ENCODE assay signal across 15 cellular contexts in genomic region chr3:86245360-86245759, GRCh38.
A peak's percentile ranks its signal among the peaks of the same experiment; 100 is the strongest.
DNase-seq lines count a peak whose midpoint lies in the region; TF ChIP-seq lines count a peak whose summit lies in the region.
"Had no signal": no experiment of that assay in that cellular context is flagged by ENCODE, and none has a peak within 500 bp of the region (broad histone marks: within the 10 kb centered on the region; RNA-seq: fewer than 3 reads in every experiment).

No MANE protein-coding gene starts in this region.

- H3K27ac Mint-ChIP-seq in endothelial cell (ENCODE audit: unreplicated experiment): no peak overlapping the region
- no peak overlapping the region for H3K27ac Mint-ChIP-seq in progenitor cell of endocrine pancreas
- H3K27ac Mint-ChIP-seq: activated CD4-positive, alpha-beta T cell treated with anti-CD3 and anti-CD28 coated beads, Interleukin-2, amount 10 ng/mL, durations not matched to agents 24 days and 14 days; activated naive CD8-positive, alpha-beta T cell treated with anti-CD3 and anti-CD28 coated beads, Interleukin-2, amount 10 ng/mL, durations not matched to agents 7 days and 5 days; IgD-negative memory B cell; stimulated activated memory B cell treated with anti-CD40 and anti-IgM and Interleukin-4, amounts not matched to agents 10 μg/mL and 1 μg/mL and 100 μg/mL, for 72 hours had no signal

- H3K27me3 ChIP-seq in OCI-LY3 (ENCODE audit: low read depth, low read length) (no peaks in the 10 kb centered on the region), suprapubic skin (no peaks in the 10 kb centered on the region)

- H3K4me3 Mint-ChIP-seq in endothelial cell (ENCODE audit: unreplicated experiment) (no peak overlapping the region), progenitor cell of endocrine pancreas (ENCODE audit: low read depth) (no peak overlapping the region)
- H3K4me3 Mint-ChIP-seq: activated CD4-positive, alpha-beta T cell treated with anti-CD3 and anti-CD28 coated beads, Interleukin-2, amount 10 ng/mL, durations not matched to agents 24 days and 14 days; activated naive CD8-positive, alpha-beta T cell treated with anti-CD3 and anti-CD28 coated beads, Interleukin-2, amount 10 ng/mL, durations not matched to agents 7 days and 5 days; IgD-negative memory B cell; stimulated activated memory B cell treated with anti-CD40 and anti-IgM and Interleukin-4, amounts not matched to agents 10 μg/mL and 1 μg/mL and 100 μg/mL, for 72 hours had no signal

- TF ChIP-seq CTCF in OCI-LY3 (IDR thresholded peaks at IDR 0.05; ENCODE audit: low read depth, low read length) (peak; percentile 64), endothelial cell (IDR thresholded peaks at IDR 0.05; ENCODE audit: unreplicated experiment) (peak; percentile 33), progenitor cell of endocrine pancreas (IDR thresholded peaks at IDR 0.05; ENCODE audit: unreplicated experiment) (peak; percentile 66), suprapubic skin (IDR thresholded peaks at IDR 0.05) (no peak)

- H3K36me3 Mint-ChIP-seq in endothelial cell (ENCODE audit: low read depth, unreplicated experiment) (no peaks in the 10 kb centered on the region), progenitor cell of endocrine pancreas (ENCODE audit: insufficient read depth) (peaks cover 2% of the 10 kb centered on the region)
- H3K36me3 Mint-ChIP-seq: activated naive CD8-positive, alpha-beta T cell treated with anti-CD3 and anti-CD28 coated beads, Interleukin-2, amount 10 ng/mL, durations not matched to agents 7 days and 5 days; IgD-negative memory B cell; stimulated activated memory B cell treated with anti-CD40 and anti-IgM and Interleukin-4, amounts not matched to agents 10 μg/mL and 1 μg/mL and 100 μg/mL, for 72 hours had no signal

- H3K4me1 ChIP-seq in OCI-LY3 (ENCODE audit: low read length): no peaks in the 10 kb centered on the region
- no peaks in the 10 kb centered on the region for H3K4me1 ChIP-seq in suprapubic skin

- H3K4me1 Mint-ChIP-seq in endothelial cell (ENCODE audit: unreplicated experiment) (no peaks in the 10 kb centered on the region), progenitor cell of endocrine pancreas (ENCODE audit: low read depth) (peaks cover 8% of the 10 kb centered on the region)
- H3K4me1 Mint-ChIP-seq: activated CD4-positive, alpha-beta T cell treated with anti-CD3 and anti-CD28 coated beads, Interleukin-2, amount 10 ng/mL, durations not matched to agents 24 days and 14 days; activated naive CD8-positive, alpha-beta T cell treated with anti-CD3 and anti-CD28 coated beads, Interleukin-2, amount 10 ng/mL, durations not matched to agents 7 days and 5 days; IgD-negative memory B cell; stimulated activated memory B cell treated with anti-CD40 and anti-IgM and Interleukin-4, amounts not matched to agents 10 μg/mL and 1 μg/mL and 100 μg/mL, for 72 hours had no signal

- H3K4me2 ChIP-seq in OCI-LY3 (ENCODE audit: low read length): no peak overlapping the region

- H3K9me3 ChIP-seq in OCI-LY3 (ENCODE audit: insufficient read depth, low read length) (no peaks in the 10 kb centered on the region), suprapubic skin (no peaks in the 10 kb centered on the region)

- DNase-seq in DMS153 (lab: John Stamatoyannopoulos, UW) (peak; percentile 0), DMS153 treated with DMSO at 0.1 percent for 48 hours (lab: John Stamatoyannopoulos, UW; ENCODE audit: unreplicated experiment) (no peak), endothelial cell (ENCODE audit: low spot score) (peak; percentile 4), progenitor cell of endocrine pancreas (ENCODE audit: low spot score, unreplicated experiment) (no peak), UCSD-AML1 (lab: John Stamatoyannopoulos, UW; ENCODE audit: unreplicated experiment) (no peak), suprapubic skin (ENCODE audit: low spot score in 2 of 2) (no peak)
- no peak for DNase-seq in NK-92 treated with Interleukin-12 subunit alpha and Interleukin-12 subunit beta, amount 100 ng/mL, for 24 hours (lab: John Stamatoyannopoulos, UW)
- DNase-seq: activated CD4-positive, alpha-beta T cell treated with anti-CD3 and anti-CD28 coated beads, Interleukin-2, amount 10 ng/mL, durations not matched to agents 24 days and 14 days; activated naive CD8-positive, alpha-beta T cell treated with anti-CD3 and anti-CD28 coated beads, Interleukin-2, amount 10 ng/mL, durations not matched to agents 7 days and 5 days; GDM1 had no signal

- H3K9me3 Mint-ChIP-seq in endothelial cell (ENCODE audit: unreplicated experiment) (no peaks in the 10 kb centered on the region), progenitor cell of endocrine pancreas (ENCODE audit: low read depth) (peaks cover 3% of the 10 kb centered on the region)
- H3K9me3 Mint-ChIP-seq: activated CD4-positive, alpha-beta T cell treated with anti-CD3 and anti-CD28 coated beads, Interleukin-2, amount 10 ng/mL, durations not matched to agents 24 days and 14 days; stimulated activated memory B cell treated with anti-CD40 and anti-IgM and Interleukin-4, amounts not matched to agents 10 μg/mL and 1 μg/mL and 100 μg/mL, for 72 hours had no signal

- H2AFZ ChIP-seq in OCI-LY3 (ENCODE audit: low read depth, low read length): no peak overlapping the region

- H3K9ac ChIP-seq in OCI-LY3 (ENCODE audit: low read length): no peak overlapping the region

- WGBS in suprapubic skin: 17% methylated on average over 1 of the region's 1 CpG

- H3K36me3 ChIP-seq in OCI-LY3 (replicated peaks; ENCODE audit: low read depth, low read length) (no peaks in the 10 kb centered on the region), suprapubic skin (no peaks in the 10 kb centered on the region)

- H3K79me2 ChIP-seq in OCI-LY3 (ENCODE audit: low read length): no peaks in the 10 kb centered on the region

- no peaks in the 10 kb centered on the region for H4K20me1 ChIP-seq in OCI-LY3 (ENCODE audit: insufficient read depth, low read length)

- no peak for TF ChIP-seq EP300 in suprapubic skin (IDR thresholded peaks at IDR 0.05)

- H3K4me3 ChIP-seq in OCI-LY3 (ENCODE audit: low read length) (no peak overlapping the region), suprapubic skin (no peak overlapping the region)
- H3K4me3 ChIP-seq: lung had no signal

- H3K27ac ChIP-seq in OCI-LY3 (ENCODE audit: low read length) (no peak overlapping the region), suprapubic skin (no peak overlapping the region)
- H3K27ac ChIP-seq: epithelial cell of prostate had no signal

- H3K27me3 Mint-ChIP-seq in endothelial cell (ENCODE audit: unreplicated experiment) (no peaks in the 10 kb centered on the region), progenitor cell of endocrine pancreas (no peaks in the 10 kb centered on the region)
- H3K27me3 Mint-ChIP-seq: activated CD4-positive, alpha-beta T cell treated with anti-CD3 and anti-CD28 coated beads, Interleukin-2, amount 10 ng/mL, durations not matched to agents 24 days and 14 days; activated naive CD8-positive, alpha-beta T cell treated with anti-CD3 and anti-CD28 coated beads, Interleukin-2, amount 10 ng/mL, durations not matched to agents 7 days and 5 days; IgD-negative memory B cell; stimulated activated memory B cell treated with anti-CD40 and anti-IgM and Interleukin-4, amounts not matched to agents 10 μg/mL and 1 μg/mL and 100 μg/mL, for 72 hours had no signal

- no peak for TF ChIP-seq POLR2A in suprapubic skin (IDR thresholded peaks at IDR 0.05)

Comparison
In these comparisons a context has a peak if more than half of its experiments do, and no peak if none do; other contexts are left out.
1. DNase-seq: peak in DMS153 (single experiment) and endothelial cell (single experiment); none in DMS153 treated with DMSO at 0.1 percent for 48 hours (single experiment), progenitor cell of endocrine pancreas (single experiment), UCSD-AML1 (single experiment), NK-92 treated with Interleukin-12 subunit alpha and Interleukin-12 subunit beta, amount 100 ng/mL, for 24 hours (single experiment) and suprapubic skin (0 of 2).
2. CTCF ChIP-seq: peak in OCI-LY3 (single experiment), endothelial cell (single experiment) and progenitor cell of endocrine pancreas (single experiment); none in suprapubic skin (0 of 2).